8 cellular contexts compared by ENCODE assay signal in genomic region chr2:106492399-106492798, GRCh38. TPM values are rescaled to one million over a fixed set of nuclear protein-coding genes. Genes with fewer than 3 reads are reported as not detected.
"Had no signal": no experiment of that assay in that cellular context is flagged by ENCODE, and none has a peak within 500 bp of the region (broad histone marks: within the 10 kb centered on the region; RNA-seq: fewer than 3 reads in every experiment).

No MANE protein-coding gene starts in this region.

RNA-seq across cellular contexts. Expression of gene CD8B2, which starts 5.2 kb away (rescaled TPM):
- total RNA-seq: chondrocyte, dermis microvascular lymphatic vessel endothelial cell, endodermal cell, esophagus mucosa, hepatocyte, left ventricle myocardium superior, lung microvascular endothelial cell had no signal
- polyA plus RNA-seq: heart left ventricle had no signal

RNA-seq across cellular contexts. Expression of gene RGPD3, which starts 24.2 kb away (rescaled TPM):
- total RNA-seq: left ventricle myocardium superior had no signal
- polyA plus RNA-seq: hepatocyte had no signal
